In genomic region chrX:153878969-153879653, GRCh38 we compare ENCODE assay signal across 8 cellular contexts. TPM values are rescaled to one million over a fixed set of nuclear protein-coding genes. Genes with fewer than 3 reads are reported as not detected.
DNase-seq lines count a peak whose midpoint lies in the region; TF ChIP-seq lines count a peak whose summit lies in the region.

No MANE protein-coding gene starts in this region.

- no peak overlapping the region for H2BK20ac ChIP-seq in H9 (ENCODE audit: low read depth, low read length, poor library complexity, severe bottlenecking)

- H4K91ac ChIP-seq in H9 (ENCODE audit: insufficient read length, low read depth, low read length) = no peak overlapping the region

- peaks cover 7% of the 10 kb centered on the region; the same call in 1 of the 2 replicates for H3K36me3 ChIP-seq in BE2C
- no peaks in the 10 kb centered on the region for H3K36me3 ChIP-seq in OCI-LY3 (replicated peaks; ENCODE audit: low read depth, low read length)

- H3K27me3 ChIP-seq in BE2C (no peaks in the 10 kb centered on the region), H9 (ENCODE audit: insufficient read depth, low read length) (no peaks in the 10 kb centered on the region), OCI-LY3 (ENCODE audit: low read depth, low read length) (no peaks in the 10 kb centered on the region)

- no peak overlapping the region for H3K9ac ChIP-seq in H9 (ENCODE audit: extremely low read depth, insufficient read length, low read length)
- H3K9ac ChIP-seq in OCI-LY3 (ENCODE audit: low read length) = no peak overlapping the region

- no peak overlapping the region for H4K8ac ChIP-seq in H9 (replicated peaks; ENCODE audit: insufficient read length, low read depth, low read length)

- no CpG with 5 or more reads among the region's 28 CpGs for WGBS in H9 (ENCODE audit: extremely low coverage, insufficient read length, low lambda C conversion rate)

- peak; percentile 25 for TF ChIP-seq CTCF in BE2C (IDR thresholded peaks at IDR 0.05; ENCODE audit: low read depth, low read length)
- peak; percentile 18; the same call in 1 of the 3 replicates for TF ChIP-seq CTCF in H9 (conservative IDR thresholded peaks at IDR 0.05)
- TF ChIP-seq CTCF in OCI-LY3 (IDR thresholded peaks at IDR 0.05; ENCODE audit: low read depth, low read length) = no peak

- peak overlapping the region; percentile 75 to 91 (median 85); a peak in 4 of 7 replicates for H3K27ac Mint-ChIP-seq in H9

- H3K4me3 ChIP-seq in BE2C (ENCODE audit: low read depth, low read length) = peak overlapping the region; percentile 44
- H3K4me3 ChIP-seq in OCI-LY3 (ENCODE audit: low read length) = peak overlapping the region; percentile 67

- H3K4ac ChIP-seq in H9 (ENCODE audit: low read depth, low read length) = no peak overlapping the region

- H3K56ac ChIP-seq in H9 (ENCODE audit: insufficient read length, low read depth, low read length) = no peak overlapping the region

- H2AK5ac ChIP-seq in H9 (ENCODE audit: insufficient read length, low read length) = no peak overlapping the region

- peak overlapping the region; percentile 25 for H3K4me2 ChIP-seq in H9 (ENCODE audit: insufficient read depth, insufficient read length, low read length)
- peak overlapping the region; percentile 68 for H3K4me2 ChIP-seq in OCI-LY3 (ENCODE audit: low read length)

- peak; percentile 63 for DNase-seq in BE2C
- DNase-seq in H9 = peak; percentile 61
- DNase-seq in iPS-NIHi7 (ENCODE audit: extremely low spot score) = peak; percentile 41
- no peak for DNase-seq in kidney tubule cell (ENCODE audit: low spot score)
- DNase-seq in activated CD4-positive, CD25-positive, alpha-beta regulatory T cell (lab: John Stamatoyannopoulos, UW) = no peak
- DNase-seq in NCI-H1105 treated with DMSO at 0.1 percent for 48 hours (lab: John Stamatoyannopoulos, UW) = no peak
- DNase-seq in midbrain (lab: John Stamatoyannopoulos, UW) = no peak

- no peak overlapping the region for H3K18ac ChIP-seq in H9 (ENCODE audit: insufficient read length, low read depth, low read length)

- peaks cover 32 to 60% of the 10 kb centered on the region in 2 experiments for H3K4me1 Mint-ChIP-seq in H9

- H3K4me1 ChIP-seq in BE2C (peaks cover 45% of the 10 kb centered on the region), H9 (ENCODE audit: insufficient read depth, low read length) (no peaks in the 10 kb centered on the region; the same call in none of the 2 replicates), OCI-LY3 (ENCODE audit: low read length) (peaks cover 44% of the 10 kb centered on the region)

- no peak overlapping the region for H3K14ac ChIP-seq in H9 (ENCODE audit: insufficient read depth, low read length)

- peaks cover 3% of the 10 kb centered on the region for H3K23me2 ChIP-seq in H9 (ENCODE audit: insufficient read length, low read depth, low read length, poor library complexity, severe bottlenecking)

- H3K36me3 Mint-ChIP-seq in H9 (ENCODE audit: insufficient read depth in 1 of 3, low read depth in 3 of 3) = peaks cover 6 to 16% (median 6%) of the 10 kb centered on the region in 3 experiments; a peak in 6 of 7 replicates

- H3K9me3 ChIP-seq in BE2C (no peaks in the 10 kb centered on the region), H9 (ENCODE audit: control insufficient read depth, low read depth, low read length) (no peaks in the 10 kb centered on the region), OCI-LY3 (ENCODE audit: insufficient read depth, low read length) (no peaks in the 10 kb centered on the region)

- peaks cover 56 to 73% of the 10 kb centered on the region in 2 experiments for H3K9me3 Mint-ChIP-seq in H9

- H2AFZ ChIP-seq in H9 (ENCODE audit: low read length) (no peak overlapping the region), OCI-LY3 (ENCODE audit: low read depth, low read length) (no peak overlapping the region)

- H3K27me3 Mint-ChIP-seq in H9 (ENCODE audit: low read depth) = peaks cover 21% of the 10 kb centered on the region

- no peak overlapping the region for H2BK120ac ChIP-seq in H9 (ENCODE audit: low read depth, low read length, poor library complexity, severe bottlenecking)

- no peak overlapping the region for H2BK5ac ChIP-seq in H9 (ENCODE audit: insufficient read length, low read length)

- H3K79me1 ChIP-seq in H9 (ENCODE audit: insufficient read depth, low read depth, low read length, poor library complexity, severe bottlenecking) = no peaks in the 10 kb centered on the region

- H3K23ac ChIP-seq in H9 (ENCODE audit: insufficient read length, low read depth, low read length) = no peak overlapping the region

- H3K4me3 Mint-ChIP-seq in H9 = peak overlapping the region; percentile 45 to 62

- no peak overlapping the region for H3T11ph ChIP-seq in H9 (ENCODE audit: low read length)

- H4K20me1 ChIP-seq in H9 (ENCODE audit: control insufficient read depth, insufficient read depth, insufficient read length) (no peaks in the 10 kb centered on the region), OCI-LY3 (ENCODE audit: insufficient read depth, low read length) (peaks cover 24% of the 10 kb centered on the region)

- no peaks in the 10 kb centered on the region for H3K79me2 ChIP-seq in H9 (ENCODE audit: insufficient read depth, low read length)
- H3K79me2 ChIP-seq in OCI-LY3 (ENCODE audit: low read length) = no peaks in the 10 kb centered on the region

- H2BK12ac ChIP-seq in H9 (ENCODE audit: insufficient read length, low read depth, low read length) = no peak overlapping the region

- no peak overlapping the region for H4K5ac ChIP-seq in H9 (ENCODE audit: insufficient read length, low read depth, low read length)

- no peak overlapping the region for H3K27ac ChIP-seq in H9 (ENCODE audit: insufficient read length, low read depth, low read length)
- no peak overlapping the region for H3K27ac ChIP-seq in OCI-LY3 (ENCODE audit: low read length)

- no peak overlapping the region for H2BK15ac ChIP-seq in H9 (ENCODE audit: low read depth, low read length)

RNA-seq across cellular contexts. Expression of gene L1CAM, which starts 6.9 kb away (rescaled TPM):
- polyA plus RNA-seq in BE2C (2012; ENCODE audit: insufficient read depth, insufficient read length, low read depth) = 1,367 TPM
- total RNA-seq in H9 (2021) = 19.9 and 22.7 TPM in 2 replicates

RNA-seq across cellular contexts. Expression of gene AVPR2, which starts 25.4 kb away (rescaled TPM):
- polyA plus RNA-seq in BE2C (2012; ENCODE audit: insufficient read depth, insufficient read length, low read depth) = 6.0 TPM
- not detected in 2 replicates for total RNA-seq in H9 (2021)

RNA-seq across cellular contexts. Expression of gene ARHGAP4, which starts 47.0 kb away (rescaled TPM):
- 107 TPM for polyA plus RNA-seq in BE2C (2012; ENCODE audit: insufficient read depth, insufficient read length, low read depth)
- total RNA-seq in H9 (2021) = 37.8 and 40.6 TPM in 2 replicates

RNA-seq across cellular contexts. Expression of gene PDZD4, which starts 48.8 kb away (rescaled TPM):
- 127 TPM for polyA plus RNA-seq in BE2C (2012; ENCODE audit: insufficient read depth, insufficient read length, low read depth)
- total RNA-seq in H9 (2021) = 110 and 118 TPM in 2 replicates

RNA-seq across cellular contexts. Expression of gene NAA10, which starts 55.7 kb away (rescaled TPM):
- polyA plus RNA-seq in BE2C (2012; ENCODE audit: insufficient read depth, insufficient read length, low read depth) = 597 TPM
- total RNA-seq in H9 (2021) = 101 and 103 TPM in 2 replicates

Comparison
In these comparisons a context has a peak if more than half of its experiments do, and no peak if none do; other contexts are left out.
1. DNase-seq: peak in BE2C (single experiment), H9 (single experiment) and iPS-NIHi7 (single experiment); none in kidney tubule cell (single experiment), activated CD4-positive, CD25-positive, alpha-beta regulatory T cell (0 of 4), NCI-H1105 treated with DMSO at 0.1 percent for 48 hours (single experiment) and midbrain (single experiment).